Comparison of ENCODE assay signal across 9 cellular contexts in genomic region chr2:200319587-200320337, GRCh38. TPM values are rescaled to one million over a fixed set of nuclear protein-coding genes. Genes with fewer than 3 reads are reported as not detected.
DNase-seq lines count a peak whose midpoint lies in the region; ATAC-seq and TF ChIP-seq lines count a peak whose summit lies in the region.
"Had no signal": no experiment of that assay in that cellular context is flagged by ENCODE, and none has a peak within 500 bp of the region (broad histone marks: within the 10 kb centered on the region; RNA-seq: fewer than 3 reads in every experiment).

No MANE protein-coding gene starts in this region.

- H3K4me1 ChIP-seq in mammary epithelial cell (ENCODE audit: insufficient read depth, low read length) (peaks cover 49% of the 10 kb centered on the region), upper lobe of right lung (peaks cover 31% of the 10 kb centered on the region)

- H3K9me3 ChIP-seq in mammary epithelial cell (replicated peaks; ENCODE audit: insufficient read depth, low read length), result no peaks in the 10 kb centered on the region
- H3K9me3 ChIP-seq in upper lobe of right lung, result no peaks in the 10 kb centered on the region

- H2AFZ ChIP-seq in mammary epithelial cell (ENCODE audit: low read depth, low read length), result no peak overlapping the region

- no peaks in the 10 kb centered on the region for H3K27me3 ChIP-seq in mammary epithelial cell (ENCODE audit: insufficient read depth, low read length)
- no peaks in the 10 kb centered on the region for H3K27me3 ChIP-seq in upper lobe of right lung

- no peak overlapping the region for H3K9ac ChIP-seq in mammary epithelial cell (ENCODE audit: insufficient read depth, low read length)

- H3K27ac ChIP-seq in mammary epithelial cell (ENCODE audit: insufficient read depth, low read depth, low read length) (peak overlapping the region; percentile 83), upper lobe of right lung (no peak overlapping the region)

- DNase-seq in NCI-H510A treated with DMSO at 0.1 percent for 48 hours (lab: John Stamatoyannopoulos, UW), result peak; percentile 12
- DNase-seq in NCI-H510A (lab: John Stamatoyannopoulos, UW), result no peak
- peak; percentile 51 for DNase-seq in mammary epithelial cell
- DNase-seq in kidney tubule cell (ENCODE audit: low spot score), result peak; percentile 82
- no peak for DNase-seq in upper lobe of right lung
- no peak for DNase-seq in activated naive CD4-positive, alpha-beta T cell treated with Interleukin-2 at 50 U/mL for 16 hours
- DNase-seq in ecto neural progenitor cell (ENCODE audit: low spot score), result no peak
- no peak for DNase-seq in activated naive CD4-positive, alpha-beta T cell treated with anti-CD3 and anti-CD28 coated beads, Interleukin-2, amount 50 U/mL, for 16 hours
- DNase-seq: NCI-H1105 had no signal

- H3K4me2 ChIP-seq in mammary epithelial cell (ENCODE audit: insufficient read depth, low read depth, low read length), result peak overlapping the region; percentile 67

- TF ChIP-seq CTCF in mammary epithelial cell (conservative IDR thresholded peaks at IDR 0.05 in 1 of 2, IDR thresholded peaks at IDR 0.05 in 1 of 2; ENCODE audit: extremely low read depth in 1 of 2, insufficient read depth in 1 of 2, low read depth in 1 of 2, low read length in 2 of 2) (no peak), upper lobe of right lung (IDR thresholded peaks at IDR 0.05) (no peak)

- dilution Hi-C loops in mammary epithelial cell (cut with HindIII; ENCODE audit: low sequenced_read_pairs), result no loop called here

- H4K20me1 ChIP-seq in mammary epithelial cell (ENCODE audit: insufficient read depth, low read length), result no peaks in the 10 kb centered on the region

- BruUV-seq in mammary epithelial cell (replicated peaks; lab: Mats Ljungman, UMichigan), result no TSS peak

- CTCF ChIA-PET in mammary epithelial cell (lab: Charles Lee; ENCODE audit: low non-redundant PET), result interaction anchor here (0.7 kb wide), 2 partner anchors 14 to 412 kb away, joined by 6 to 14 read pairs; no protein-coding TSS in a partner anchor

- intact Hi-C loops in mammary epithelial cell (cut with micrococcal nuclease), result loop anchor here (1.0 to 5.0 kb wide), 2 partner anchors 12 to 332 kb away; no protein-coding TSS in a partner anchor
- intact Hi-C loops in upper lobe of right lung (cut with DNase I), result no loop called here

- H3K79me2 ChIP-seq in mammary epithelial cell (ENCODE audit: insufficient read depth, low read length), result peaks cover 97% of the 10 kb centered on the region

- no peak overlapping the region for H3K4me3 ChIP-seq in mammary epithelial cell (replicated peaks in 1 of 3; ENCODE audit: insufficient read depth in 1 of 3, low read depth in 2 of 3, low read length in 3 of 3)
- H3K4me3 ChIP-seq in upper lobe of right lung, result no peak overlapping the region

- in situ Hi-C loops in mammary epithelial cell (cut with MboI; ENCODE audit: low sequenced_read_pairs in 2 of 2), result loop anchor here in 1 of 2 donors (10.0 kb wide), 1 partner anchor 335 kb away; no protein-coding TSS in a partner anchor

- 92% methylated on average over 3 of the region's 3 CpGs for WGBS in mammary epithelial cell (ENCODE audit: low coverage, missing lambda C conversion rate)

- peak; percentile 73 for ATAC-seq in upper lobe of right lung

- no peaks in the 10 kb centered on the region for H3K36me3 ChIP-seq in mammary epithelial cell (ENCODE audit: insufficient read depth, low read length)
- H3K36me3 ChIP-seq in upper lobe of right lung, result no peaks in the 10 kb centered on the region

RNA-seq across cellular contexts. Expression of gene SPATS2L, which starts 13.3 kb away (rescaled TPM):
- total RNA-seq in mammary epithelial cell (10 to 100 TPM; 60.0 to 98.2 TPM), upper lobe of right lung (92.7 TPM)
- polyA plus RNA-seq in mammary epithelial cell, result 119 TPM
- polyA minus RNA-seq in mammary epithelial cell, result 87.0 TPM

Comparison
In these comparisons a context has a peak if more than half of its experiments do, and no peak if none do; other contexts are left out.
1. DNase-seq: peak in NCI-H510A treated with DMSO at 0.1 percent for 48 hours (single experiment), mammary epithelial cell (single experiment) and kidney tubule cell (single experiment); none in NCI-H510A (single experiment), upper lobe of right lung (single experiment), activated naive CD4-positive, alpha-beta T cell treated with Interleukin-2 at 50 U/mL for 16 hours (single experiment), ecto neural progenitor cell (single experiment) and activated naive CD4-positive, alpha-beta T cell treated with anti-CD3 and anti-CD28 coated beads, Interleukin-2, amount 50 U/mL, for 16 hours (single experiment).